1 cellular context compared by ENCODE assay signal in the genomic region with DNA sequence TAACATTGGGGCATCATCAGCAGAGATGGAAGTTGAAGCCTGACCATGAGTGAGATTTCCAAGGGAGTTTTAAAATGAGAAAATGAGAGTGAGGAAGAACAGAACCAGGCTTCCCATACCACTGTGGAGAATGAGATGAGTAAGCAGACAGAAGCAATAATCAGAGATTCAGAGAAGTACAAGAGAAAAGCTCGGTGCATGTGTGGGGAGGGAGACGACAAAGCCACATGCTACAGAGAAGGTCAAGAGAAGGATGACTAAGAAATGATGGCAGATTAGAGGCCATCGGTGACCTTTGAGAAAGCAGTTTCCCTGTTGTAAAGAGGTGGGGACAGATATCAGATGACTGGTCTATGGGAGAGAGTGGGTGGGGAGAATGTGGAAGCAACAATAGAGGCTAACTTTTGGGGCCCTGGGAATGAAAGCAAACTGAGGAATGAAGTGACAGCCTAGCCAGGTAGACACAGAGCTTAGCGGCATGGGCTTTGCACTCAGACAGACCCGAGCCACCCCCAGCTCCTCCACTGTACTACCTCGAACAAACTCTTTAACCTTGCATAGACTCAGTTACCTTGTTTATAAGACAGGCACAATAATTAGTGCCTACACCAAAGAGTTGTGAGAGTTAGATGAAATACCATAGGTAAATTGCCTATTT.
TF ChIP-seq lines count a peak whose summit lies in the region.

No MANE protein-coding gene starts in this region.

TF ChIP-seq in K562, 482 proteins besides CTCF, POLR2A, EP300 and RAD21 (continued from another document and continues in another):
- TF ChIP-seq, protein P1, sequence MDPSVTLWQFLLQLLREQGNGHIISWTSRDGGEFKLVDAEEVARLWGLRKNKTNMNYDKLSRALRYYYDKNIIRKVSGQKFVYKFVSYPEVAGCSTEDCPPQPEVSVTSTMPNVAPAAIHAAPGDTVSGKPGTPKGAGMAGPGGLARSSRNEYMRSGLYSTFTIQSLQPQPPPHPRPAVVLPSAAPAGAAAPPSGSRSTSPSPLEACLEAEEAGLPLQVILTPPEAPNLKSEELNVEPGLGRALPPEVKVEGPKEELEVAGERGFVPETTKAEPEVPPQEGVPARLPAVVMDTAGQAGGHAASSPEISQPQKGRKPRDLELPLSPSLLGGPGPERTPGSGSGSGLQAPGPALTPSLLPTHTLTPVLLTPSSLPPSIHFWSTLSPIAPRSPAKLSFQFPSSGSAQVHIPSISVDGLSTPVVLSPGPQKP (CRISPR knock-in tag; IDR thresholded peaks at IDR 0.05), result no peak
- TF ChIP-seq, protein P2, sequence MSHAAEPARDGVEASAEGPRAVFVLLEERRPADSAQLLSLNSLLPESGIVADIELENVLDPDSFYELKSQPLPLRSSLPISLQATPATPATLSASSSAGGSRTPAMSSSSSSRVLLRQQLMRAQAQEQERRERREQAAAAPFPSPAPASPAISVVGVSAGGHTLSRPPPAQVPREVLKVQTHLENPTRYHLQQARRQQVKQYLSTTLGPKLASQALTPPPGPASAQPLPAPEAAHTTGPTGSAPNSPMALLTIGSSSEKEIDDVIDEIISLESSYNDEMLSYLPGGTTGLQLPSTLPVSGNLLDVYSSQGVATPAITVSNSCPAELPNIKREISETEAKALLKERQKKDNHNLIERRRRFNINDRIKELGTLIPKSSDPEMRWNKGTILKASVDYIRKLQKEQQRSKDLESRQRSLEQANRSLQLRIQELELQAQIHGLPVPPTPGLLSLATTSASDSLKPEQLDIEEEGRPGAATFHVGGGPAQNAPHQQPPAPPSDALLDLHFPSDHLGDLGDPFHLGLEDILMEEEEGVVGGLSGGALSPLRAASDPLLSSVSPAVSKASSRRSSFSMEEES (CRISPR knock-in tag; IDR thresholded peaks at IDR 0.05), result no peak
- TF ChIP-seq POLR3A (IDR thresholded peaks at IDR 0.05; ENCODE audit: borderline replicate concordance, extremely low read depth, insufficient read depth, insufficient read length) (no peak), GTF2A2 (tag; IDR thresholded peaks at IDR 0.05) (no peak), ERF (CRISPR knock-in tag; IDR thresholded peaks at IDR 0.05) (no peak), MIER1 (IDR thresholded peaks at IDR 0.05; ENCODE audit: low read depth) (no peak), SRSF1 (IDR thresholded peaks at IDR 0.05; ENCODE audit: low read depth, low read length) (no peak), MTA2 (IDR thresholded peaks at IDR 0.05; ENCODE audit: low read depth) (peak; percentile 61), MEIS2 (IDR thresholded peaks at IDR 0.05; ENCODE audit: partially characterized antibody) (peak; percentile 59), BRD4 (IDR thresholded peaks at IDR 0.05) (no peak), PTBP1 (IDR thresholded peaks at IDR 0.05; ENCODE audit: low read depth, low read length) (no peak), RFX5 (IDR thresholded peaks at IDR 0.05; ENCODE audit: low read depth, low read length) (no peak), MAFG (tag; conservative IDR thresholded peaks at IDR 0.05) (peak; percentile 88), ELF4 (CRISPR knock-in tag; IDR thresholded peaks at IDR 0.05) (peak; percentile 44; the same call in 1 of the 2 replicates), STAT5B (CRISPR knock-in tag; IDR thresholded peaks at IDR 0.05) (no peak), ZNF239 (CRISPR knock-in tag; IDR thresholded peaks at IDR 0.05) (peak; percentile 63), JUN (IDR thresholded peaks at IDR 0.05; ENCODE audit: borderline replicate concordance, low read depth, low read length) (peak; percentile 93; the same call in 1 of the 2 replicates), JUN (CRISPR knock-in tag; IDR thresholded peaks at IDR 0.05; ENCODE audit: borderline replicate concordance) (0 out of 2 replicates have a peak, but pooled peaks have one; percentile 58), CBFA2T3 (IDR thresholded peaks at IDR 0.05) (peak; percentile 88), TEAD2 (tag; IDR thresholded peaks at IDR 0.05) (no peak; the same call in 1 of the 2 replicates), NBN (IDR thresholded peaks at IDR 0.05; ENCODE audit: low read depth) (peak; percentile 87), ZNF263 (CRISPR knock-in tag; IDR thresholded peaks at IDR 0.05; ENCODE audit: borderline replicate concordance) (no peak), BRCA1 (IDR thresholded peaks at IDR 0.05) (no peak), BRCA1 (CRISPR knock-in tag; IDR thresholded peaks at IDR 0.05) (no peak), ZKSCAN8 (CRISPR knock-in tag; IDR thresholded peaks at IDR 0.05) (peak; percentile 83; the same call in 1 of the 2 replicates), ZSCAN29 (IDR thresholded peaks at IDR 0.05) (no peak), TCF3 (CRISPR knock-in tag; IDR thresholded peaks at IDR 0.05) (peak; percentile 69), POLR2B (IDR thresholded peaks at IDR 0.05; ENCODE audit: low read depth, partially characterized antibody) (no peak), SNIP1 (IDR thresholded peaks at IDR 0.05; ENCODE audit: low read depth) (no peak)
- TF ChIP-seq, protein P3, sequence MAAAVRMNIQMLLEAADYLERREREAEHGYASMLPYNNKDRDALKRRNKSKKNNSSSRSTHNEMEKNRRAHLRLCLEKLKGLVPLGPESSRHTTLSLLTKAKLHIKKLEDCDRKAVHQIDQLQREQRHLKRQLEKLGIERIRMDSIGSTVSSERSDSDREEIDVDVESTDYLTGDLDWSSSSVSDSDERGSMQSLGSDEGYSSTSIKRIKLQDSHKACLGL (CRISPR knock-in tag; IDR thresholded peaks at IDR 0.05; ENCODE audit: borderline replicate concordance, poor library complexity, severe bottlenecking), result no peak
- TF ChIP-seq, protein P4, sequence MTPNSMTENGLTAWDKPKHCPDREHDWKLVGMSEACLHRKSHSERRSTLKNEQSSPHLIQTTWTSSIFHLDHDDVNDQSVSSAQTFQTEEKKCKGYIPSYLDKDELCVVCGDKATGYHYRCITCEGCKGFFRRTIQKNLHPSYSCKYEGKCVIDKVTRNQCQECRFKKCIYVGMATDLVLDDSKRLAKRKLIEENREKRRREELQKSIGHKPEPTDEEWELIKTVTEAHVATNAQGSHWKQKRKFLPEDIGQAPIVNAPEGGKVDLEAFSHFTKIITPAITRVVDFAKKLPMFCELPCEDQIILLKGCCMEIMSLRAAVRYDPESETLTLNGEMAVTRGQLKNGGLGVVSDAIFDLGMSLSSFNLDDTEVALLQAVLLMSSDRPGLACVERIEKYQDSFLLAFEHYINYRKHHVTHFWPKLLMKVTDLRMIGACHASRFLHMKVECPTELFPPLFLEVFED (CRISPR knock-in tag; conservative IDR thresholded peaks at IDR 0.05), result no peak
- TF ChIP-seq, protein P5, sequence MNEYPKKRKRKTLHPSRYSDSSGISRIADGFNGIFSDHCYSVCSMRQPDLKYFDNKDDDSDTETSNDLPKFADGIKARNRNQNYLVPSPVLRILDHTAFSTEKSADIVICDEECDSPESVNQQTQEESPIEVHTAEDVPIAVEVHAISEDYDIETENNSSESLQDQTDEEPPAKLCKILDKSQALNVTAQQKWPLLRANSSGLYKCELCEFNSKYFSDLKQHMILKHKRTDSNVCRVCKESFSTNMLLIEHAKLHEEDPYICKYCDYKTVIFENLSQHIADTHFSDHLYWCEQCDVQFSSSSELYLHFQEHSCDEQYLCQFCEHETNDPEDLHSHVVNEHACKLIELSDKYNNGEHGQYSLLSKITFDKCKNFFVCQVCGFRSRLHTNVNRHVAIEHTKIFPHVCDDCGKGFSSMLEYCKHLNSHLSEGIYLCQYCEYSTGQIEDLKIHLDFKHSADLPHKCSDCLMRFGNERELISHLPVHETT (CRISPR knock-in tag; conservative IDR thresholded peaks at IDR 0.05 in 1 of 2, IDR thresholded peaks at IDR 0.05 in 1 of 2), result peak in 1 of 2 experiments; percentile 89; a peak in 2 of 4 replicates
- TF ChIP-seq, protein P6, sequence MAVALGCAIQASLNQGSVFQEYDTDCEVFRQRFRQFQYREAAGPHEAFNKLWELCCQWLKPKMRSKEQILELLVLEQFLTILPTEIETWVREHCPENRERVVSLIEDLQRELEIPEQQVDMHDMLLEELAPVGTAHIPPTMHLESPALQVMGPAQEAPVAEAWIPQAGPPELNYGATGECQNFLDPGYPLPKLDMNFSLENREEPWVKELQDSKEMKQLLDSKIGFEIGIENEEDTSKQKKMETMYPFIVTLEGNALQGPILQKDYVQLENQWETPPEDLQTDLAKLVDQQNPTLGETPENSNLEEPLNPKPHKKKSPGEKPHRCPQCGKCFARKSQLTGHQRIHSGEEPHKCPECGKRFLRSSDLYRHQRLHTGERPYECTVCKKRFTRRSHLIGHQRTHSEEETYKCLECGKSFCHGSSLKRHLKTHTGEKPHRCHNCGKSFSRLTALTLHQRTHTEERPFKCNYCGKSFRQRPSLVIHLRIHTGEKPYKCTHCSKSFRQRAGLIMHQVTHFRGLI (CRISPR knock-in tag; IDR thresholded peaks at IDR 0.05), result no peak; the same call in 1 of the 2 replicates
- TF ChIP-seq, protein P7, sequence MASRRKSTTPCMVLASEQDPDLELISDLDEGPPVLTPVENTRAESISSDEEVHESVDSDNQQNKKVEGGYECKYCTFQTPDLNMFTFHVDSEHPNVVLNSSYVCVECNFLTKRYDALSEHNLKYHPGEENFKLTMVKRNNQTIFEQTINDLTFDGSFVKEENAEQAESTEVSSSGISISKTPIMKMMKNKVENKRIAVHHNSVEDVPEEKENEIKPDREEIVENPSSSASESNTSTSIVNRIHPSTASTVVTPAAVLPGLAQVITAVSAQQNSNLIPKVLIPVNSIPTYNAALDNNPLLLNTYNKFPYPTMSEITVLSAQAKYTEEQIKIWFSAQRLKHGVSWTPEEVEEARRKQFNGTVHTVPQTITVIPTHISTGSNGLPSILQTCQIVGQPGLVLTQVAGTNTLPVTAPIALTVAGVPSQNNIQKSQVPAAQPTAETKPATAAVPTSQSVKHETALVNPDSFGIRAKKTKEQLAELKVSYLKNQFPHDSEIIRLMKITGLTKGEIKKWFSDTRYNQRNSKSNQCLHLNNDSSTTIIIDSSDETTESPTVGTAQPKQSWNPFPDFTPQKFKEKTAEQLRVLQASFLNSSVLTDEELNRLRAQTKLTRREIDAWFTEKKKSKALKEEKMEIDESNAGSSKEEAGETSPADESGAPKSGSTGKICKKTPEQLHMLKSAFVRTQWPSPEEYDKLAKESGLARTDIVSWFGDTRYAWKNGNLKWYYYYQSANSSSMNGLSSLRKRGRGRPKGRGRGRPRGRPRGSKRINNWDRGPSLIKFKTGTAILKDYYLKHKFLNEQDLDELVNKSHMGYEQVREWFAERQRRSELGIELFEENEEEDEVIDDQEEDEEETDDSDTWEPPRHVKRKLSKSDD (conservative IDR thresholded peaks at IDR 0.05; ENCODE audit: low read length), result no peak
- TF ChIP-seq, protein P8, sequence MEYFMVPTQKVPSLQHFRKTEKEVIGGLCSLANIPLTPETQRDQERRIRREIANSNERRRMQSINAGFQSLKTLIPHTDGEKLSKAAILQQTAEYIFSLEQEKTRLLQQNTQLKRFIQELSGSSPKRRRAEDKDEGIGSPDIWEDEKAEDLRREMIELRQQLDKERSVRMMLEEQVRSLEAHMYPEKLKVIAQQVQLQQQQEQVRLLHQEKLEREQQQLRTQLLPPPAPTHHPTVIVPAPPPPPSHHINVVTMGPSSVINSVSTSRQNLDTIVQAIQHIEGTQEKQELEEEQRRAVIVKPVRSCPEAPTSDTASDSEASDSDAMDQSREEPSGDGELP (CRISPR knock-in tag; IDR thresholded peaks at IDR 0.05; ENCODE audit: borderline replicate concordance), result peak; percentile 22; the same call in 1 of the 2 replicates
- TF ChIP-seq, protein P9, sequence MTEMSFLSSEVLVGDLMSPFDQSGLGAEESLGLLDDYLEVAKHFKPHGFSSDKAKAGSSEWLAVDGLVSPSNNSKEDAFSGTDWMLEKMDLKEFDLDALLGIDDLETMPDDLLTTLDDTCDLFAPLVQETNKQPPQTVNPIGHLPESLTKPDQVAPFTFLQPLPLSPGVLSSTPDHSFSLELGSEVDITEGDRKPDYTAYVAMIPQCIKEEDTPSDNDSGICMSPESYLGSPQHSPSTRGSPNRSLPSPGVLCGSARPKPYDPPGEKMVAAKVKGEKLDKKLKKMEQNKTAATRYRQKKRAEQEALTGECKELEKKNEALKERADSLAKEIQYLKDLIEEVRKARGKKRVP (CRISPR knock-in tag; IDR thresholded peaks at IDR 0.05), result no peak
- TF ChIP-seq, protein P10, sequence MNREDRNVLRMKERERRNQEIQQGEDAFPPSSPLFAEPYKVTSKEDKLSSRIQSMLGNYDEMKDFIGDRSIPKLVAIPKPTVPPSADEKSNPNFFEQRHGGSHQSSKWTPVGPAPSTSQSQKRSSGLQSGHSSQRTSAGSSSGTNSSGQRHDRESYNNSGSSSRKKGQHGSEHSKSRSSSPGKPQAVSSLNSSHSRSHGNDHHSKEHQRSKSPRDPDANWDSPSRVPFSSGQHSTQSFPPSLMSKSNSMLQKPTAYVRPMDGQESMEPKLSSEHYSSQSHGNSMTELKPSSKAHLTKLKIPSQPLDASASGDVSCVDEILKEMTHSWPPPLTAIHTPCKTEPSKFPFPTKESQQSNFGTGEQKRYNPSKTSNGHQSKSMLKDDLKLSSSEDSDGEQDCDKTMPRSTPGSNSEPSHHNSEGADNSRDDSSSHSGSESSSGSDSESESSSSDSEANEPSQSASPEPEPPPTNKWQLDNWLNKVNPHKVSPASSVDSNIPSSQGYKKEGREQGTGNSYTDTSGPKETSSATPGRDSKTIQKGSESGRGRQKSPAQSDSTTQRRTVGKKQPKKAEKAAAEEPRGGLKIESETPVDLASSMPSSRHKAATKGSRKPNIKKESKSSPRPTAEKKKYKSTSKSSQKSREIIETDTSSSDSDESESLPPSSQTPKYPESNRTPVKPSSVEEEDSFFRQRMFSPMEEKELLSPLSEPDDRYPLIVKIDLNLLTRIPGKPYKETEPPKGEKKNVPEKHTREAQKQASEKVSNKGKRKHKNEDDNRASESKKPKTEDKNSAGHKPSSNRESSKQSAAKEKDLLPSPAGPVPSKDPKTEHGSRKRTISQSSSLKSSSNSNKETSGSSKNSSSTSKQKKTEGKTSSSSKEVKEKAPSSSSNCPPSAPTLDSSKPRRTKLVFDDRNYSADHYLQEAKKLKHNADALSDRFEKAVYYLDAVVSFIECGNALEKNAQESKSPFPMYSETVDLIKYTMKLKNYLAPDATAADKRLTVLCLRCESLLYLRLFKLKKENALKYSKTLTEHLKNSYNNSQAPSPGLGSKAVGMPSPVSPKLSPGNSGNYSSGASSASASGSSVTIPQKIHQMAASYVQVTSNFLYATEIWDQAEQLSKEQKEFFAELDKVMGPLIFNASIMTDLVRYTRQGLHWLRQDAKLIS (CRISPR knock-in tag; IDR thresholded peaks at IDR 0.05), result no peak
